In genomic region chr13:79745141-79745540, GRCh38 we compare ENCODE assay signal across 19 cellular contexts.
DNase-seq lines count a peak whose midpoint lies in the region; ATAC-seq, FAIRE-seq and TF ChIP-seq lines count a peak whose summit lies in the region.
"Had no signal": no experiment of that assay in that cellular context is flagged by ENCODE, and none has a peak within 500 bp of the region (broad histone marks: within the 10 kb centered on the region; RNA-seq: fewer than 3 reads in every experiment).

No MANE protein-coding gene starts in this region.

- H2AFZ ChIP-seq in endothelial cell of umbilical vein (ENCODE audit: low read depth, low read length) (no peak overlapping the region), MM.1S (ENCODE audit: low read length) (no peak overlapping the region)

- FAIRE-seq in endothelial cell of umbilical vein (lab: Jason Lieb, UNC) (peak; percentile 12), pancreas (lab: Jason Lieb, UNC) (no peak)
- FAIRE-seq: A549, D721Med, H54 had no signal

- intact Hi-C loops in endothelial cell of umbilical vein (cut with micrococcal nuclease) (no loop called here), pancreas (cut with DNase I) (no loop called here), uterus (cut with DNase I; ENCODE audit: low total_unique reads) (no loop called here)

- H3K4me3 ChIP-seq in BE2C (ENCODE audit: low read depth, low read length): no peak overlapping the region
- H3K4me3 ChIP-seq in endothelial cell of umbilical vein (replicated peaks in 1 of 3; ENCODE audit: insufficient read depth in 1 of 3, low read depth in 1 of 3, low read length in 3 of 3): no peak overlapping the region
- no peak overlapping the region for H3K4me3 ChIP-seq in pancreas
- H3K4me3 ChIP-seq in uterus: no peak overlapping the region
- no peak overlapping the region for H3K4me3 ChIP-seq in MM.1S (ENCODE audit: low read length)
- H3K4me3 ChIP-seq: A549; BLaER1 treated with 17β-estradiol and CSF1 and Interleukin-3, amounts not matched to agents 10 nM and 100 nM; SJSA1 had no signal

- H3K9me2 ChIP-seq in MM.1S (replicated peaks; ENCODE audit: insufficient read depth, low read length): no peaks in the 10 kb centered on the region

- H3K27ac ChIP-seq in endothelial cell of umbilical vein (ENCODE audit: insufficient read depth, low read depth, low read length) (no peak overlapping the region), pancreas (no peak overlapping the region), uterus (no peak overlapping the region), MM.1S (ENCODE audit: low read length) (no peak overlapping the region)
- H3K27ac ChIP-seq: A549; BLaER1 treated with 17β-estradiol and CSF1 and Interleukin-3, amounts not matched to agents 10 nM and 100 nM; RWPE1; SJSA1 had no signal

- CTCF ChIA-PET in endothelial cell of umbilical vein (lab: Charles Lee): no interaction called here

- WGBS in pancreas, 2 donors: 38 to 39% methylated on average over 2 of the region's 2 CpGs

- H3K4me2 ChIP-seq in endothelial cell of umbilical vein (ENCODE audit: insufficient read depth, low read length): no peak overlapping the region
- H3K4me2 ChIP-seq in MM.1S (ENCODE audit: low read depth, low read length): no peak overlapping the region
- H3K4me2 ChIP-seq: A549; BLaER1 treated with 17β-estradiol and CSF1 and Interleukin-3, amounts not matched to agents 10 nM and 100 nM had no signal

- BruUV-seq in endothelial cell of umbilical vein (replicated peaks; lab: Mats Ljungman, UMichigan): no TSS peak

- no peaks in the 10 kb centered on the region for H3K9me1 ChIP-seq in endothelial cell of umbilical vein (replicated peaks; ENCODE audit: control insufficient read depth, extremely low read depth, insufficient read depth, low read length)

- H3K4me1 ChIP-seq in BE2C (peaks cover 25% of the 10 kb centered on the region), endothelial cell of umbilical vein (ENCODE audit: control insufficient read depth, extremely low read depth, insufficient read depth, low read length) (peaks cover 4% of the 10 kb centered on the region), pancreas (peaks cover 0 to 16% (median 12%) of the 10 kb centered on the region in 3 donors), uterus (no peaks in the 10 kb centered on the region), MM.1S (ENCODE audit: low read length) (no peaks in the 10 kb centered on the region)
- H3K4me1 ChIP-seq: A549; BLaER1 treated with 17β-estradiol and CSF1 and Interleukin-3, amounts not matched to agents 10 nM and 100 nM; SJSA1 had no signal

- H4K20me1 ChIP-seq in endothelial cell of umbilical vein (replicated peaks; ENCODE audit: control insufficient read depth, extremely low read depth, insufficient read depth, low read length) (no peaks in the 10 kb centered on the region), MM.1S (ENCODE audit: insufficient read depth, low read length) (no peaks in the 10 kb centered on the region)
- H4K20me1 ChIP-seq: BLaER1 treated with 17β-estradiol and CSF1 and Interleukin-3, amounts not matched to agents 10 nM and 100 nM had no signal

- no peak for TF ChIP-seq POLR2A in endothelial cell of umbilical vein (IDR thresholded peaks at IDR 0.05; ENCODE audit: low read depth, low read length)
- TF ChIP-seq POLR2A in uterus (IDR thresholded peaks at IDR 0.05): no peak

- H3K9me3 ChIP-seq in BE2C (no peaks in the 10 kb centered on the region), endothelial cell of umbilical vein (replicated peaks; ENCODE audit: control insufficient read depth, insufficient read depth, low read length) (no peaks in the 10 kb centered on the region), pancreas (no peaks in the 10 kb centered on the region), uterus (no peaks in the 10 kb centered on the region), MM.1S (replicated peaks; ENCODE audit: insufficient read depth, low read length) (no peaks in the 10 kb centered on the region)
- H3K9me3 ChIP-seq: A549; BLaER1 treated with 17β-estradiol and CSF1 and Interleukin-3, amounts not matched to agents 10 nM and 100 nM; SJSA1 had no signal

- H3K36me3 ChIP-seq in BE2C: no peaks in the 10 kb centered on the region
- H3K36me3 ChIP-seq in endothelial cell of umbilical vein (ENCODE audit: control insufficient read depth in 2 of 2, extremely low read depth in 1 of 2, insufficient read depth in 2 of 2, low read length in 2 of 2): no peaks in the 10 kb centered on the region
- no peaks in the 10 kb centered on the region for H3K36me3 ChIP-seq in pancreas
- H3K36me3 ChIP-seq in uterus: no peaks in the 10 kb centered on the region
- no peaks in the 10 kb centered on the region for H3K36me3 ChIP-seq in MM.1S (replicated peaks; ENCODE audit: insufficient read depth, low read length)
- H3K36me3 ChIP-seq: BLaER1 treated with 17β-estradiol and CSF1 and Interleukin-3, amounts not matched to agents 10 nM and 100 nM; SJSA1 had no signal

- peak; percentile 45 for DNase-seq in BE2C
- peak; percentile 8 for DNase-seq in SK-N-DZ (ENCODE audit: low spot score)
- peak; percentile 56 for DNase-seq in endothelial cell of umbilical vein (ENCODE audit: low read depth, low spot score)
- peak; percentile 50 to 78 (median 60) for DNase-seq in pancreas
- no peak for DNase-seq in uterus
- no peak for DNase-seq in Kasumi-1 (lab: John Stamatoyannopoulos, UW)
- DNase-seq in MM.1S: no peak
- DNase-seq: CD8-positive, alpha-beta memory T cell; MV-4-11; NCI-H1930; NCI-H345; NCI-H524 treated with DMSO at 0.1 percent for 48 hours; PC-3 had no signal

- TF ChIP-seq CTCF in BE2C (IDR thresholded peaks at IDR 0.05; ENCODE audit: low read depth, low read length): no peak
- TF ChIP-seq CTCF in endothelial cell of umbilical vein (IDR thresholded peaks at IDR 0.05; ENCODE audit: extremely low read depth in 1 of 2, insufficient read depth in 1 of 2, low read depth in 1 of 2, low read length in 2 of 2): no peak
- no peak for TF ChIP-seq CTCF in pancreas (IDR thresholded peaks at IDR 0.05)
- no peak for TF ChIP-seq CTCF in uterus (IDR thresholded peaks at IDR 0.05)
- TF ChIP-seq CTCF in MM.1S (IDR thresholded peaks at IDR 0.05; ENCODE audit: low read length): no peak

- dilution Hi-C loops in endothelial cell of umbilical vein (cut with MboI; ENCODE audit: extremely low pct_ligation_motif_present, low sequenced_read_pairs): no loop called here

- no peaks in the 10 kb centered on the region for H3K27me3 ChIP-seq in BE2C
- no peaks in the 10 kb centered on the region for H3K27me3 ChIP-seq in endothelial cell of umbilical vein (ENCODE audit: control insufficient read depth in 2 of 2, insufficient read depth in 2 of 2, low read length in 2 of 2)
- H3K27me3 ChIP-seq in pancreas: no peaks in the 10 kb centered on the region
- H3K27me3 ChIP-seq in uterus: no peaks in the 10 kb centered on the region
- no peaks in the 10 kb centered on the region for H3K27me3 ChIP-seq in MM.1S (replicated peaks; ENCODE audit: insufficient read depth, low read length)
- H3K27me3 ChIP-seq: BLaER1 treated with 17β-estradiol and CSF1 and Interleukin-3, amounts not matched to agents 10 nM and 100 nM; SJSA1 had no signal

- no peaks in the 10 kb centered on the region for H3F3A ChIP-seq in MM.1S (ENCODE audit: insufficient read depth, low read length)

- H3K79me2 ChIP-seq in endothelial cell of umbilical vein (ENCODE audit: control insufficient read depth, insufficient read depth, low read length) (no peaks in the 10 kb centered on the region), MM.1S (ENCODE audit: low read length) (no peaks in the 10 kb centered on the region)

- peak; percentile 91 to 95 (median 94) for ATAC-seq in pancreas
- ATAC-seq: A549, PC-3 had no signal

- H3K9ac ChIP-seq in endothelial cell of umbilical vein (replicated peaks; ENCODE audit: extremely low read depth, insufficient read depth, low read length): no peak overlapping the region
- H3K9ac ChIP-seq in MM.1S (ENCODE audit: low read length): no peak overlapping the region
- H3K9ac ChIP-seq: BLaER1 treated with 17β-estradiol and CSF1 and Interleukin-3, amounts not matched to agents 10 nM and 100 nM had no signal

- POLR2A ChIA-PET in endothelial cell of umbilical vein (lab: Charles Lee): interaction anchor here (0.7 kb wide), 1 partner anchor 15 kb away, joined by 4 read pairs; no protein-coding TSS in a partner anchor

TF ChIP-seq in endothelial cell of umbilical vein, 7 proteins besides CTCF, POLR2A, EP300 and RAD21:
- TF ChIP-seq MYC (IDR thresholded peaks at IDR 0.05; ENCODE audit: low read depth, low read length): no peak
- no peak for TF ChIP-seq JUN (IDR thresholded peaks at IDR 0.05; ENCODE audit: borderline replicate concordance, insufficient read depth, insufficient read length, low read depth)
- TF ChIP-seq EZH2 (IDR thresholded peaks at IDR 0.05; ENCODE audit: borderline replicate concordance, low read depth, low read length, severe bottlenecking): no peak
- no peak for TF ChIP-seq GATA2 (IDR thresholded peaks at IDR 0.05; ENCODE audit: insufficient read depth, insufficient read length, low read depth, low read length)
- no peak for TF ChIP-seq FOS (IDR thresholded peaks at IDR 0.05; ENCODE audit: borderline replicate concordance, insufficient read depth, low read length)

Comparison
In these comparisons a context has a peak if more than half of its experiments do, and no peak if none do; other contexts are left out.
1. DNase-seq: peak in BE2C (single experiment), SK-N-DZ (single experiment), endothelial cell of umbilical vein (single experiment) and pancreas (6 of 6); none in uterus (0 of 2), Kasumi-1 (0 of 2) and MM.1S (single experiment).